9 cellular contexts compared by ENCODE assay signal in the genomic region with DNA sequence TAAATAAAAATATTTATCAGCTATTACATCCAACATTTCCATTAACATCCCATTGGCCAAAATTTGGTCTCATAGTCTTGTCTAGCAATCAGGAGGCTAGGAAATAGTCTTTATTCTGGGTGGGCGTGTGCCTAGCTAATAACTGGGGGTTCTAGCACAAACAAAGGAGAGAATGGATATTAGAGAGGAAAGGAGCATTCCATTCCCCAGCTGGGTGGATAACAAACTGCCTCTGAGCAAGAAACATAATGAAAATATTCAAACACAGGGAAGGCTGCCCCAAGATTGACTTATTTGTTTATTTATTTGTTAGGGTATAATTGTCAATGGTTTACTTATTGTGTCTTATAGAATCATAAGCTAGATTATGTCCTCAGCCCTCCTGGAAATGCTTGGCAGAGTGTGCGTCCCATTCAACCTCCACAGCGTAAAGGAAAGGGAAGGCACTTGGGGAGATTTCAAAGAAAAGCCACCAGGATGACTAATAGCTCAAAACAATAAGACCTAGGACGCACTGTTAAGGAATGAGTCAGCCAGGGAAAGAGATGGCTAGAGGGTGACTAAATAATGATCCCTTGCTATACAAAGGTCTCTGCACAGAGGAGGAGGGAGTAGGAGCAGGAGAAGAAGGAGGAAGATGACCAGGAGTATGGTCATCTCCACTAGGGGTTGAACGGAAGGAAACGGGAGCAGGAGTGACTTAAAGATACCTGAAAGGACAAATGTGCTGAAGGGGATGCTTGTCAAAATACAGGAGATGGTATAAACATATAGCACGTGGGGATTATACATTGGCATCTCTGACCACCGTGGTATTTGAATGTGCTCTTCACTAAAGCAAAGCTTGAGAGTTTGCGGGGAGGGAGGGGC. TPM values are rescaled to one million over a fixed set of nuclear protein-coding genes. Genes with fewer than 3 reads are reported as not detected.
A peak's percentile ranks its signal among the peaks of the same experiment; 100 is the strongest.
DNase-seq lines count a peak whose midpoint lies in the region; ATAC-seq and TF ChIP-seq lines count a peak whose summit lies in the region.
"Had no signal": no experiment of that assay in that cellular context is flagged by ENCODE, and none has a peak within 500 bp of the region (broad histone marks: within the 10 kb centered on the region; RNA-seq: fewer than 3 reads in every experiment).

No MANE protein-coding gene starts in this region.

- no peak for TF ChIP-seq CTCF in progenitor cell of endocrine pancreas (IDR thresholded peaks at IDR 0.05; ENCODE audit: unreplicated experiment)

- in situ Hi-C loops in ACHN (cut with HindIII; ENCODE audit: low pct_ligation_motif_present, low pct_unique_long_range_greater_than_20kb, low sequenced_read_pairs), result no loop called here

- POLR2A ChIA-PET in activated CD4-positive, alpha-beta memory T cell treated with anti-CD3 and anti-CD28 coated beads for 36 hours (lab: Charles Lee), result no interaction called here

- ATAC-seq in HG02610 (IDR thresholded peaks at IDR 0.05; ENCODE audit: unreplicated experiment) (peak; percentile 63), HG02642 (IDR thresholded peaks at IDR 0.05; ENCODE audit: poor library complexity, unreplicated experiment) (no peak)

- H3K27ac Mint-ChIP-seq in activated CD4-positive, alpha-beta memory T cell treated with anti-CD3 and anti-CD28 coated beads for 36 hours, result no peak overlapping the region
- no peak overlapping the region for H3K27ac Mint-ChIP-seq in progenitor cell of endocrine pancreas

- DNase-seq in ACHN (peak; percentile 90), iris pigment epithelial cell (ENCODE audit: low read depth) (peak; percentile 91), nucleus accumbens (lab: John Stamatoyannopoulos, UW) (no peak), progenitor cell of endocrine pancreas (ENCODE audit: low spot score, unreplicated experiment) (no peak), NCI-H187 (lab: John Stamatoyannopoulos, UW) (no peak)
- DNase-seq in activated CD4-positive, alpha-beta memory T cell treated with anti-CD3 and anti-CD28 coated beads for 36 hours, result peak; percentile 22
- DNase-seq: colonic mucosa had no signal

- H3K36me3 Mint-ChIP-seq in activated CD4-positive, alpha-beta memory T cell treated with anti-CD3 and anti-CD28 coated beads for 36 hours, result no peaks in the 10 kb centered on the region
- no peaks in the 10 kb centered on the region for H3K36me3 Mint-ChIP-seq in progenitor cell of endocrine pancreas (ENCODE audit: insufficient read depth)

- intact Hi-C loops in activated CD4-positive, alpha-beta memory T cell treated with anti-CD3 and anti-CD28 coated beads for 36 hours (cut with micrococcal nuclease), result loop anchor here (1.0 to 2.0 kb wide), 2 partner anchors 24 to 63 kb away; a partner anchor contains a TSS

- no peak overlapping the region for H3K4me3 Mint-ChIP-seq in activated CD4-positive, alpha-beta memory T cell treated with anti-CD3 and anti-CD28 coated beads for 36 hours
- H3K4me3 Mint-ChIP-seq in progenitor cell of endocrine pancreas (ENCODE audit: low read depth), result no peak overlapping the region

- H3K27me3 Mint-ChIP-seq in activated CD4-positive, alpha-beta memory T cell treated with anti-CD3 and anti-CD28 coated beads for 36 hours, result peaks cover 22% of the 10 kb centered on the region
- H3K27me3 Mint-ChIP-seq in progenitor cell of endocrine pancreas, result peaks cover 8% of the 10 kb centered on the region

- CTCF ChIA-PET in activated CD4-positive, alpha-beta memory T cell treated with anti-CD3 and anti-CD28 coated beads for 36 hours (lab: Charles Lee), result interaction anchor here (1.1 kb wide), 1 partner anchor 8 kb away, joined by 3 read pairs; no protein-coding TSS in a partner anchor

- peaks cover 19% of the 10 kb centered on the region for H3K4me1 Mint-ChIP-seq in activated CD4-positive, alpha-beta memory T cell treated with anti-CD3 and anti-CD28 coated beads for 36 hours (ENCODE audit: low read depth)
- H3K4me1 Mint-ChIP-seq in progenitor cell of endocrine pancreas (ENCODE audit: low read depth), result peaks cover 6% of the 10 kb centered on the region

- peaks cover 4% of the 10 kb centered on the region for H3K9me3 Mint-ChIP-seq in activated CD4-positive, alpha-beta memory T cell treated with anti-CD3 and anti-CD28 coated beads for 36 hours
- peaks cover 6% of the 10 kb centered on the region for H3K9me3 Mint-ChIP-seq in progenitor cell of endocrine pancreas (ENCODE audit: low read depth)

RNA-seq across cellular contexts. Expression of a gene that starts 23.5 kb away (rescaled TPM):
- 10 to 100 TPM; 39.4 to 40.6 TPM for total RNA-seq in activated CD4-positive, alpha-beta memory T cell treated with anti-CD3 and anti-CD28 coated beads for 36 hours
- 29.8 and 30.8 TPM in 2 replicates for total RNA-seq in progenitor cell of endocrine pancreas

RNA-seq across cellular contexts. Expression of a gene that starts 56.2 kb away (rescaled TPM):
- total RNA-seq in activated CD4-positive, alpha-beta memory T cell treated with anti-CD3 and anti-CD28 coated beads for 36 hours, result 1,000 to 10,000 TPM; 1,539 to 1,545 TPM
- 720 and 742 TPM in 2 replicates for total RNA-seq in progenitor cell of endocrine pancreas

Comparison
In these comparisons a context has a peak if more than half of its experiments do, and no peak if none do; other contexts are left out.
1. DNase-seq: peak in ACHN (single experiment), activated CD4-positive, alpha-beta memory T cell treated with anti-CD3 and anti-CD28 coated beads for 36 hours (single experiment) and iris pigment epithelial cell (single experiment); none in nucleus accumbens (0 of 56), progenitor cell of endocrine pancreas (single experiment) and NCI-H187 (0 of 2).